ENCODE assay signal across 8 cellular contexts in genomic region chr11:68471360-68472340, GRCh38. TPM values are rescaled to one million over a fixed set of nuclear protein-coding genes. Genes with fewer than 3 reads are reported as not detected.
DNase-seq lines count a peak whose midpoint lies in the region; ATAC-seq and TF ChIP-seq lines count a peak whose summit lies in the region.

No MANE protein-coding gene starts in this region.

- H3K9me3 ChIP-seq in WERI-Rb-1 (ENCODE audit: severe bottlenecking) = peaks cover 3% of the 10 kb centered on the region

- TF ChIP-seq CTCF in WERI-Rb-1 (IDR thresholded peaks at IDR 0.05; ENCODE audit: low read depth, low read length) = no peak

- no peak overlapping the region for H3K27ac ChIP-seq in WERI-Rb-1

- peak; percentile 66 for DNase-seq in CD1c-positive myeloid dendritic cell (ENCODE audit: extremely low spot score)
- DNase-seq in NCI-H226 = peak; percentile 96
- peak; percentile 34 for DNase-seq in activated effector memory CD4-positive, alpha-beta T cell treated with Interleukin-2 at 50 U/mL for 16 hours
- DNase-seq in myocyte (ENCODE audit: low read depth) = peak; percentile 73
- DNase-seq in hepatic stellate cell (ENCODE audit: low spot score) = no peak
- no peak for DNase-seq in WERI-Rb-1

- peaks cover 32% of the 10 kb centered on the region for H3K36me3 ChIP-seq in WERI-Rb-1

- no peak overlapping the region for H3K4me3 ChIP-seq in WERI-Rb-1 (ENCODE audit: low read depth, low read length)

- no peak for ATAC-seq in HG03520 (IDR thresholded peaks at IDR 0.05; ENCODE audit: unreplicated experiment)
- ATAC-seq in GM19397 (IDR thresholded peaks at IDR 0.05; ENCODE audit: unreplicated experiment) = no peak

- H3K27me3 ChIP-seq in WERI-Rb-1 (ENCODE audit: insufficient read depth, low read depth, severe bottlenecking) = no peaks in the 10 kb centered on the region

RNA-seq across cellular contexts. Expression of gene PPP6R3, which starts 11.1 kb away (rescaled TPM):
- total RNA-seq in myocyte = 101 and 113 TPM in 2 replicates
- polyA plus RNA-seq in myocyte (2012) = 27.2 TPM

Comparison
In these comparisons a context has a peak if more than half of its experiments do, and no peak if none do; other contexts are left out.
1. DNase-seq: peak in CD1c-positive myeloid dendritic cell (single experiment), NCI-H226 (single experiment), activated effector memory CD4-positive, alpha-beta T cell treated with Interleukin-2 at 50 U/mL for 16 hours (single experiment) and myocyte (single experiment); none in hepatic stellate cell (single experiment) and WERI-Rb-1 (single experiment).